In genomic region chr20:25005220-25005619, GRCh38 we compare ENCODE assay signal across 14 cellular contexts. TPM values are rescaled to one million over a fixed set of nuclear protein-coding genes. Genes with fewer than 3 reads are reported as not detected.
A peak's percentile ranks its signal among the peaks of the same experiment; 100 is the strongest.
DNase-seq lines count a peak whose midpoint lies in the region; TF ChIP-seq lines count a peak whose summit lies in the region.
"Had no signal": no experiment of that assay in that cellular context is flagged by ENCODE, and none has a peak within 500 bp of the region (broad histone marks: within the 10 kb centered on the region; RNA-seq: fewer than 3 reads in every experiment).

No MANE protein-coding gene starts in this region.

- no peaks in the 10 kb centered on the region for H3K27me3 ChIP-seq in right atrium auricular region
- H3K27me3 ChIP-seq in stomach smooth muscle (ENCODE audit: control insufficient read depth in 1 of 2, insufficient read depth in 2 of 2, low read length in 2 of 2), result no peaks in the 10 kb centered on the region

- H3K27ac ChIP-seq in right atrium auricular region, result peak overlapping the region; percentile 22 to 60
- peak overlapping the region; percentile 82 for H3K27ac ChIP-seq in stomach smooth muscle (ENCODE audit: low read length)

- no peak for TF ChIP-seq CTCF in right atrium auricular region (IDR thresholded peaks at IDR 0.05)

- H3K4me3 ChIP-seq in right atrium auricular region (no peak overlapping the region), stomach smooth muscle (ENCODE audit: low read length in 2 of 2) (peak overlapping the region in 1 of 2 donors; percentile 29)
- H3K4me3 ChIP-seq: K562 had no signal

- no peaks in the 10 kb centered on the region for H3K9me3 ChIP-seq in right atrium auricular region
- no peaks in the 10 kb centered on the region for H3K9me3 ChIP-seq in stomach smooth muscle (ENCODE audit: control insufficient read depth in 2 of 2, low read length in 2 of 2)

- H3K4me1 ChIP-seq in right atrium auricular region (peaks cover 0 to 29% of the 10 kb centered on the region in 2 donors), stomach smooth muscle (ENCODE audit: control insufficient read depth, insufficient read depth, low read length) (peaks cover 58% of the 10 kb centered on the region)

- DNase-seq in NCI-H2107 treated with DMSO at 0.1 percent for 48 hours (lab: John Stamatoyannopoulos, UW; ENCODE audit: unreplicated experiment) (peak; percentile 34), NCI-H2107 (lab: John Stamatoyannopoulos, UW) (no peak), astrocyte of the hippocampus (ENCODE audit: low read depth, low spot score) (peak; percentile 75), right atrium auricular region (ENCODE audit: low spot score) (no peak), AML-193 (lab: John Stamatoyannopoulos, UW) (no peak), EL (no peak), NCI-H1694 (lab: John Stamatoyannopoulos, UW) (no peak)
- DNase-seq: activated CD4-positive, alpha-beta T cell treated with anti-CD3 and anti-CD28 coated beads, Interleukin-2, amount 50 U/mL, for 1 hour; naive B cell; NCI-H82; stimulated activated CD4-positive, alpha-beta T cell treated with anti-CD3 and anti-CD28 coated beads, Interleukin-12 subunit alpha, Interleukin-12 subunit beta, amount 100 ng/mL, for 4 hours had no signal

- peak overlapping the region in 1 of 2 donors; percentile 0 for H3K9ac ChIP-seq in stomach smooth muscle (ENCODE audit: low read length in 2 of 2)

- H3K36me3 ChIP-seq in right atrium auricular region, result peaks cover 34% of the 10 kb centered on the region
- H3K36me3 ChIP-seq in stomach smooth muscle (ENCODE audit: control insufficient read depth in 2 of 2, insufficient read depth in 2 of 2, low read length in 2 of 2), result peaks cover 9 to 27% of the 10 kb centered on the region in 2 donors

RNA-seq across cellular contexts. Expression of gene APMAP, which starts 12.7 kb away (rescaled TPM):
- 10 to 100 TPM; 30.3 to 30.5 TPM for total RNA-seq in right atrium auricular region

RNA-seq across cellular contexts. Expression of gene ACSS1, which starts 52.7 kb away (rescaled TPM):
- 10 to 100 TPM; 25.6 to 26.4 TPM for total RNA-seq in right atrium auricular region

RNA-seq across cellular contexts. Expression of gene CST7, which starts 56.2 kb away (rescaled TPM):
- total RNA-seq in right atrium auricular region, result 1 to 10 TPM; 2.7 to 3.2 TPM
- total RNA-seq: A673, K562 had no signal

Comparison
In these comparisons a context has a peak if more than half of its experiments do, and no peak if none do; other contexts are left out.
1. DNase-seq: peak in NCI-H2107 treated with DMSO at 0.1 percent for 48 hours (single experiment) and astrocyte of the hippocampus (single experiment); none in NCI-H2107 (single experiment), right atrium auricular region (single experiment), AML-193 (0 of 2), EL (single experiment) and NCI-H1694 (single experiment).